10 cellular contexts compared by ENCODE assay signal in genomic region chr3:11558002-11558401, GRCh38.
DNase-seq lines count a peak whose midpoint lies in the region; ATAC-seq and TF ChIP-seq lines count a peak whose summit lies in the region.
"Had no signal": no experiment of that assay in that cellular context is flagged by ENCODE, and none has a peak within 500 bp of the region (broad histone marks: within the 10 kb centered on the region; RNA-seq: fewer than 3 reads in every experiment).

No MANE protein-coding gene starts in this region.

- H3K4me3 ChIP-seq in right atrium auricular region (no peak overlapping the region), stomach (no peak overlapping the region)

- no peak for TF ChIP-seq EP300 in stomach (IDR thresholded peaks at IDR 0.05)

- peak overlapping the region; percentile 48 to 55 for H3K27ac ChIP-seq in right atrium auricular region
- peak overlapping the region in 4 of 5 donors; percentile 4 to 63 (median 56) for H3K27ac ChIP-seq in stomach

- peaks cover under 1% of the 10 kb centered on the region for H3K9me3 Mint-ChIP-seq in activated naive CD8-positive, alpha-beta T cell treated with anti-CD3 and anti-CD28 coated beads for 36 hours

- DNase-seq in activated T-cell treated with anti-CD3 and anti-CD28 coated beads, Interleukin-2, amount 50 U/mL, for 48 hours = peak; percentile 31 to 49
- DNase-seq in activated T-cell treated with anti-CD3 and anti-CD28 coated beads, Interleukin-2, amount 50 U/mL, for 1 hour = no peak
- no peak for DNase-seq in activated naive CD8-positive, alpha-beta T cell treated with anti-CD3 and anti-CD28 coated beads for 36 hours
- no peak for DNase-seq in right atrium auricular region (ENCODE audit: low spot score)
- no peak for DNase-seq in stomach
- DNase-seq in erythroblast (lab: John Stamatoyannopoulos, UW) = no peak
- no peak for DNase-seq in middle frontal gyrus (ENCODE audit: extremely low spot score, low spot score)
- DNase-seq: Caco-2, NCI-H1436 had no signal

- H3K27me3 ChIP-seq in right atrium auricular region = no peaks in the 10 kb centered on the region
- no peaks in the 10 kb centered on the region for H3K27me3 ChIP-seq in stomach

- TF ChIP-seq CTCF in right atrium auricular region (IDR thresholded peaks at IDR 0.05) (no peak), stomach (IDR thresholded peaks at IDR 0.05) (no peak)

- H3K9me3 ChIP-seq in right atrium auricular region (no peaks in the 10 kb centered on the region), stomach (no peaks in the 10 kb centered on the region)
- H3K9me3 ChIP-seq: Caco-2 had no signal

- 41 to 52% (median 48%) methylated on average over 13 of the region's 13 CpGs for WGBS in stomach, 5 donors

- H3K4me1 ChIP-seq in right atrium auricular region (peaks cover 0 to 99% of the 10 kb centered on the region in 2 donors), stomach (peaks cover 49 to 98% (median 80%) of the 10 kb centered on the region in 4 donors)
- H3K4me1 ChIP-seq: Caco-2 had no signal

- no peak for ATAC-seq in GM18867 (IDR thresholded peaks at IDR 0.05; ENCODE audit: unreplicated experiment)

- H3K4me1 Mint-ChIP-seq in activated naive CD8-positive, alpha-beta T cell treated with anti-CD3 and anti-CD28 coated beads for 36 hours = peaks cover 5% of the 10 kb centered on the region

- no peak overlapping the region for H3K4me3 Mint-ChIP-seq in activated naive CD8-positive, alpha-beta T cell treated with anti-CD3 and anti-CD28 coated beads for 36 hours

- H3K27ac Mint-ChIP-seq in activated naive CD8-positive, alpha-beta T cell treated with anti-CD3 and anti-CD28 coated beads for 36 hours = peak overlapping the region; percentile 54

- intact Hi-C loops in stomach (cut with DNase I; ENCODE audit: low total_unique reads) = no loop called here

- H3K27me3 Mint-ChIP-seq in activated naive CD8-positive, alpha-beta T cell treated with anti-CD3 and anti-CD28 coated beads for 36 hours = no peaks in the 10 kb centered on the region

- peaks cover 35% of the 10 kb centered on the region for H3K36me3 ChIP-seq in right atrium auricular region
- peaks cover 18 to 81% (median 49%) of the 10 kb centered on the region in 4 donors for H3K36me3 ChIP-seq in stomach

- TF ChIP-seq POLR2A in stomach (IDR thresholded peaks at IDR 0.05) = no peak
- no peak for TF ChIP-seq POLR2A in erythroblast (IDR thresholded peaks at IDR 0.05; ENCODE audit: low read length)

- peaks cover 21% of the 10 kb centered on the region for H3K36me3 Mint-ChIP-seq in activated naive CD8-positive, alpha-beta T cell treated with anti-CD3 and anti-CD28 coated beads for 36 hours

Comparison
In these comparisons a context has a peak if more than half of its experiments do, and no peak if none do; other contexts are left out.
1. DNase-seq: peak in activated T-cell treated with anti-CD3 and anti-CD28 coated beads, Interleukin-2, amount 50 U/mL, for 48 hours (2 of 2); none in activated T-cell treated with anti-CD3 and anti-CD28 coated beads, Interleukin-2, amount 50 U/mL, for 1 hour (single experiment), activated naive CD8-positive, alpha-beta T cell treated with anti-CD3 and anti-CD28 coated beads for 36 hours (single experiment), right atrium auricular region (single experiment), stomach (single experiment), erythroblast (0 of 2) and middle frontal gyrus (single experiment).